ENCODE assay signal across 12 cellular contexts in genomic region chr11:117691206-117691490, GRCh38.
"Had no signal": no experiment of that assay in that cellular context is flagged by ENCODE, and none has a peak within 500 bp of the region (broad histone marks: within the 10 kb centered on the region; RNA-seq: fewer than 3 reads in every experiment).

No MANE protein-coding gene starts in this region.

- H3K4me3 Mint-ChIP-seq: activated CD8-positive, alpha-beta memory T cell treated with anti-CD3 and anti-CD28 coated beads, Interleukin-2, amount 10 ng/mL, durations not matched to agents 7 days and 5 days; activated naive CD8-positive, alpha-beta T cell treated with anti-CD3 and anti-CD28 coated beads, Interleukin-2, amount 10 ng/mL, durations not matched to agents 7 days and 5 days; nephron; stimulated activated naive CD8-positive, alpha-beta T cell treated with anti-CD3 and anti-CD28 coated beads, Interleukin-15, Interleukin-2, amounts not matched to agents 100 ng/mL and 50 ng/mL, for 24 hours had no signal

- H3K27ac Mint-ChIP-seq: activated CD8-positive, alpha-beta memory T cell treated with anti-CD3 and anti-CD28 coated beads, Interleukin-2, amount 10 ng/mL, durations not matched to agents 7 days and 5 days; activated naive CD8-positive, alpha-beta T cell treated with anti-CD3 and anti-CD28 coated beads, Interleukin-2, amount 10 ng/mL, durations not matched to agents 7 days and 5 days; nephron; stimulated activated naive CD8-positive, alpha-beta T cell treated with anti-CD3 and anti-CD28 coated beads, Interleukin-15, Interleukin-2, amounts not matched to agents 100 ng/mL and 50 ng/mL, for 24 hours had no signal

- H3K4me3 ChIP-seq: esophagus squamous epithelium, heart left ventricle, left lung, thyroid gland had no signal

- DNase-seq: activated CD8-positive, alpha-beta memory T cell treated with anti-CD3 and anti-CD28 coated beads, Interleukin-2, amount 10 ng/mL, durations not matched to agents 7 days and 5 days; activated naive CD8-positive, alpha-beta T cell treated with anti-CD3 and anti-CD28 coated beads, Interleukin-2, amount 10 ng/mL, durations not matched to agents 7 days and 5 days; activated T-cell treated with anti-CD3 and anti-CD28 coated beads, Interleukin-2, amount 50 U/mL, for 48 hours; aorta; esophagus squamous epithelium; left lung; stimulated activated CD4-positive, alpha-beta T cell treated with anti-CD3 and anti-CD28 coated beads, Interleukin-2, amount 100 ng/mL, for 48 hours; stimulated activated CD8-positive, alpha-beta memory T cell treated with anti-CD3 and anti-CD28 coated beads, Interleukin-4, amount 100 ng/mL, for 48 hours; thyroid gland had no signal

- H3K9me3 ChIP-seq: esophagus squamous epithelium, heart left ventricle, left lung, thyroid gland had no signal

- H3K27me3 ChIP-seq: heart left ventricle, left lung, thyroid gland had no signal

- H3K4me1 Mint-ChIP-seq: activated CD8-positive, alpha-beta memory T cell treated with anti-CD3 and anti-CD28 coated beads, Interleukin-2, amount 10 ng/mL, durations not matched to agents 7 days and 5 days; activated naive CD8-positive, alpha-beta T cell treated with anti-CD3 and anti-CD28 coated beads, Interleukin-2, amount 10 ng/mL, durations not matched to agents 7 days and 5 days had no signal

- ATAC-seq: activated CD8-positive, alpha-beta memory T cell treated with anti-CD3 and anti-CD28 coated beads, Interleukin-2, amount 10 ng/mL, durations not matched to agents 7 days and 5 days had no signal

- H3K9me3 Mint-ChIP-seq: activated naive CD8-positive, alpha-beta T cell treated with anti-CD3 and anti-CD28 coated beads, Interleukin-2, amount 10 ng/mL, durations not matched to agents 7 days and 5 days; nephron; stimulated activated naive CD8-positive, alpha-beta T cell treated with anti-CD3 and anti-CD28 coated beads, Interleukin-15, Interleukin-2, amounts not matched to agents 100 ng/mL and 50 ng/mL, for 24 hours had no signal

- H3K27ac ChIP-seq: esophagus squamous epithelium, heart left ventricle, left lung, thyroid gland had no signal

- H3K36me3 Mint-ChIP-seq: activated CD8-positive, alpha-beta memory T cell treated with anti-CD3 and anti-CD28 coated beads, Interleukin-2, amount 10 ng/mL, durations not matched to agents 7 days and 5 days; activated naive CD8-positive, alpha-beta T cell treated with anti-CD3 and anti-CD28 coated beads, Interleukin-2, amount 10 ng/mL, durations not matched to agents 7 days and 5 days had no signal

- H3K36me3 ChIP-seq: esophagus squamous epithelium, heart left ventricle, left lung, thyroid gland had no signal

- H3K4me1 ChIP-seq: left lung, thyroid gland had no signal
